14 cellular contexts compared by ENCODE assay signal in genomic region chr6:105785412-105785811, GRCh38.
A peak's percentile ranks its signal among the peaks of the same experiment; 100 is the strongest.
DNase-seq lines count a peak whose midpoint lies in the region; ATAC-seq, FAIRE-seq and TF ChIP-seq lines count a peak whose summit lies in the region.
"Had no signal": no experiment of that assay in that cellular context is flagged by ENCODE, and none has a peak within 500 bp of the region (broad histone marks: within the 10 kb centered on the region; RNA-seq: fewer than 3 reads in every experiment).

No MANE protein-coding gene starts in this region.

- no peak overlapping the region for H3K18ac ChIP-seq in H1 (ENCODE audit: extremely low read depth, low read length)

- no peak for TF ChIP-seq RAD21 in H1 (IDR thresholded peaks at IDR 0.05 in 1 of 2, conservative IDR thresholded peaks at IDR 0.05 in 1 of 2; ENCODE audit: low read depth in 2 of 2, low read length in 2 of 2)

- H3K4me3 ChIP-seq in H1 (ENCODE audit: extremely low read depth in 1 of 4, insufficient read depth in 2 of 4, low read depth in 3 of 4, low read length in 4 of 4) (no peak overlapping the region), osteoblast (ENCODE audit: insufficient read depth, low read length) (no peak overlapping the region)
- H3K4me3 ChIP-seq: MG63, skin epidermis had no signal

- no peak overlapping the region for H3K27ac Mint-ChIP-seq in immature natural killer cell
- H3K27ac Mint-ChIP-seq: activated CD4-positive, alpha-beta T cell treated with anti-CD3 and anti-CD28 coated beads, Interleukin-2, amount 10 ng/mL, durations not matched to agents 7 days and 5 days had no signal

- H3K79me2 ChIP-seq in H1 (ENCODE audit: control insufficient read depth in 1 of 2, insufficient read depth in 2 of 2, low read length in 2 of 2) (no peaks in the 10 kb centered on the region), osteoblast (ENCODE audit: insufficient read depth, low read length) (no peaks in the 10 kb centered on the region)

- TF ChIP-seq POLR2A in H1 (IDR thresholded peaks at IDR 0.05; ENCODE audit: control extremely low read depth in 1 of 2, low read depth in 2 of 2, low read length in 2 of 2) = no peak

- H3K14ac ChIP-seq in H1 (ENCODE audit: insufficient read length) = no peak overlapping the region

- H3K4me1 Mint-ChIP-seq in immature natural killer cell = peaks cover 3 to 7% of the 10 kb centered on the region in 2 donors

- POLR2A ChIA-PET in H1 (lab: Charles Lee; ENCODE audit: partially characterized antibody) = no interaction called here

- no peaks in the 10 kb centered on the region for H3K79me1 ChIP-seq in H1 (ENCODE audit: low read depth, low read length)

- H2BK5ac ChIP-seq in H1 (ENCODE audit: low read depth, low read length) = no peak overlapping the region

- no peak overlapping the region for H4K5ac ChIP-seq in H1 (ENCODE audit: insufficient read length, low read depth, low read length)

- H4K20me1 ChIP-seq in H1 (replicated peaks in 1 of 2; ENCODE audit: control insufficient read depth in 1 of 2, insufficient read depth in 2 of 2, low read length in 2 of 2) (no peaks in the 10 kb centered on the region), osteoblast (ENCODE audit: insufficient read depth, low read length) (no peaks in the 10 kb centered on the region)

- no peak for DNase-seq in GM19239 (ENCODE audit: insufficient read length, low spot score)
- DNase-seq in NOMO-1 (lab: John Stamatoyannopoulos, UW; ENCODE audit: unreplicated experiment in 2 of 2) = peak; percentile 86 to 88
- no peak for DNase-seq in H1 (ENCODE audit: low read depth in 1 of 2, low spot score in 2 of 2)
- DNase-seq in osteoblast (ENCODE audit: insufficient read length, low spot score, missing footprints) = no peak
- DNase-seq in DMS153 (lab: John Stamatoyannopoulos, UW) = no peak
- DNase-seq in immature natural killer cell = no peak
- DNase-seq in SHP77 treated with DMSO at 0.1 percent for 48 hours (lab: John Stamatoyannopoulos, UW) = no peak
- DNase-seq: activated CD4-positive, alpha-beta T cell treated with anti-CD3 and anti-CD28 coated beads, Interleukin-2, amount 10 ng/mL, durations not matched to agents 7 days and 5 days; activated T-cell treated with anti-CD3 and anti-CD28 coated beads, Interleukin-2, amount 50 U/mL, for 48 hours; left colon; MG63 had no signal

- H2BK12ac ChIP-seq in H1 (ENCODE audit: low read depth, low read length) = no peak overlapping the region

- H2BK120ac ChIP-seq in H1 (replicated peaks; ENCODE audit: low read depth, low read length) = no peak overlapping the region

- WGBS in H1 (ENCODE audit: extremely low coverage in 1 of 2, insufficient coverage in 1 of 2, insufficient read length in 1 of 2, insufficient replicate concordance in 2 of 2, low coverage in 1 of 2, low lambda C conversion rate in 2 of 2, missing lambda C conversion rate in 1 of 2), 2 experiments = 93% methylated on average over 4 of the region's 4 CpGs; no CpG with 5 or more reads in 1 of the 2 experiments

- no peak for TF ChIP-seq EP300 in H1 (IDR thresholded peaks at IDR 0.05; ENCODE audit: borderline replicate concordance in 1 of 2, low read depth in 2 of 2, low read length in 2 of 2)

- H3K27ac ChIP-seq in H1 (ENCODE audit: low read depth, low read length) (no peak overlapping the region), osteoblast (ENCODE audit: low read depth, low read length) (no peak overlapping the region)
- H3K27ac ChIP-seq: epithelial cell of prostate had no signal

- no peaks in the 10 kb centered on the region for H3K23me2 ChIP-seq in H1 (ENCODE audit: low read depth, low read length)

- CTCF ChIA-PET in H1 (lab: Charles Lee; ENCODE audit: partially characterized antibody) = no interaction called here

- H3K4me2 ChIP-seq in H1 (ENCODE audit: insufficient read depth in 1 of 2, low read depth in 2 of 2, low read length in 2 of 2) (no peak overlapping the region), osteoblast (ENCODE audit: insufficient read depth, low read length) (no peak overlapping the region)

- no peak overlapping the region for H4K91ac ChIP-seq in H1 (replicated peaks; ENCODE audit: insufficient read length, low read length)

- no peak overlapping the region for H2AK5ac ChIP-seq in H1 (ENCODE audit: low read depth, low read length)

- no peak for ATAC-seq in GM19351 (IDR thresholded peaks at IDR 0.05; ENCODE audit: unreplicated experiment)
- ATAC-seq: left colon had no signal

- no peaks in the 10 kb centered on the region for H3K9me3 Mint-ChIP-seq in immature natural killer cell

- H3K27me3 ChIP-seq in H1 (replicated peaks in 1 of 4; ENCODE audit: control insufficient read depth in 3 of 4, extremely low read depth in 1 of 4, insufficient read depth in 3 of 4, low read length in 3 of 4) (no peaks in the 10 kb centered on the region), osteoblast (ENCODE audit: insufficient read depth, low read length) (no peaks in the 10 kb centered on the region)
- H3K27me3 ChIP-seq: MG63 had no signal

- no peaks in the 10 kb centered on the region for H3K36me3 Mint-ChIP-seq in immature natural killer cell

- H3K9ac ChIP-seq in H1 (replicated peaks in 1 of 4; ENCODE audit: extremely low read depth in 1 of 4, low read depth in 3 of 4, low read length in 3 of 4) = no peak overlapping the region

- H3K56ac ChIP-seq in H1 (replicated peaks; ENCODE audit: insufficient read length, low read depth, low read length) = no peak overlapping the region

- TF ChIP-seq CTCF in H1 (IDR thresholded peaks at IDR 0.05; ENCODE audit: control extremely low read depth in 1 of 3, insufficient read depth in 1 of 3, low read depth in 1 of 3, low read length in 3 of 3) (no peak), osteoblast (IDR thresholded peaks at IDR 0.05; ENCODE audit: extremely low read depth, low read depth, low read length) (no peak)

- FAIRE-seq in GM19239 (lab: Jason Lieb, UNC) (peak; percentile 92), H1 (lab: Jason Lieb, UNC) (no peak)

- no peak overlapping the region for H2BK20ac ChIP-seq in H1 (ENCODE audit: low read length)

- H3K4ac ChIP-seq in H1 (replicated peaks; ENCODE audit: insufficient read length, low read depth, low read length) = no peak overlapping the region

- no peaks in the 10 kb centered on the region for H3K36me3 ChIP-seq in H1 (ENCODE audit: control insufficient read depth in 2 of 4, insufficient read depth in 4 of 4, low read length in 3 of 4)
- H3K36me3 ChIP-seq in osteoblast (ENCODE audit: insufficient read depth, low read length) = no peaks in the 10 kb centered on the region
- H3K36me3 ChIP-seq: MG63 had no signal

- H3K4me1 ChIP-seq in H1 (replicated peaks in 1 of 4; ENCODE audit: control insufficient read depth in 3 of 4, insufficient read depth in 4 of 4, low read length in 3 of 4) (no peaks in the 10 kb centered on the region), osteoblast (ENCODE audit: insufficient read depth, low read length) (no peaks in the 10 kb centered on the region)

- no peak overlapping the region for H3K4me3 Mint-ChIP-seq in immature natural killer cell
- H3K4me3 Mint-ChIP-seq: activated CD4-positive, alpha-beta T cell treated with anti-CD3 and anti-CD28 coated beads, Interleukin-2, amount 10 ng/mL, durations not matched to agents 7 days and 5 days had no signal

- H3K23ac ChIP-seq in H1 (ENCODE audit: insufficient read length) = no peak overlapping the region

- H2AFZ ChIP-seq in H1 (ENCODE audit: low read length) (0 out of 2 replicates have a peak overlapping the region, but pooled peaks have one; percentile 22), osteoblast (ENCODE audit: low read length) (peak overlapping the region; percentile 35)

- no peak overlapping the region for H2BK15ac ChIP-seq in H1 (ENCODE audit: low read length)

- no peak overlapping the region for H4K8ac ChIP-seq in H1 (ENCODE audit: extremely low read depth, insufficient read depth, low read length)

- no peaks in the 10 kb centered on the region for H3K27me3 Mint-ChIP-seq in immature natural killer cell (ENCODE audit: low read depth in 3 of 3)
- H3K27me3 Mint-ChIP-seq: activated CD4-positive, alpha-beta T cell treated with anti-CD3 and anti-CD28 coated beads, Interleukin-2, amount 10 ng/mL, durations not matched to agents 7 days and 5 days had no signal

- H3K9me3 ChIP-seq in H1 (ENCODE audit: insufficient read depth in 2 of 2, low read depth in 1 of 2, low read length in 1 of 2) (no peaks in the 10 kb centered on the region), osteoblast (ENCODE audit: low read depth, low read length) (no peaks in the 10 kb centered on the region)
- H3K9me3 ChIP-seq: MG63 had no signal

TF ChIP-seq in H1, 55 proteins besides CTCF, POLR2A, EP300 and RAD21:
- no peak for TF ChIP-seq JUND (IDR thresholded peaks at IDR 0.05; ENCODE audit: low read length)
- no peak for TF ChIP-seq E2F6 (IDR thresholded peaks at IDR 0.05)
- no peak for TF ChIP-seq RBBP5 (IDR thresholded peaks at IDR 0.05; ENCODE audit: borderline replicate concordance, low read depth, low read length)
- TF ChIP-seq SP2 (IDR thresholded peaks at IDR 0.05; ENCODE audit: low read length) = no peak
- no peak for TF ChIP-seq TAF7 (optimal IDR thresholded peaks at IDR 0.05; ENCODE audit: borderline replicate concordance, low read depth, low read length)
- TF ChIP-seq HDAC2 (IDR thresholded peaks at IDR 0.05; ENCODE audit: borderline replicate concordance in 1 of 2, low read depth in 2 of 2, low read length in 2 of 2) = no peak
- no peak for TF ChIP-seq TEAD4 (IDR thresholded peaks at IDR 0.05; ENCODE audit: low read depth, low read length)
- TF ChIP-seq EZH2 (IDR thresholded peaks at IDR 0.05; ENCODE audit: low read depth, low read length, severe bottlenecking) = no peak
- no peak for TF ChIP-seq PHF8 (conservative IDR thresholded peaks at IDR 0.05; ENCODE audit: low read depth, low read length)
- no peak for TF ChIP-seq KDM5A (IDR thresholded peaks at IDR 0.05; ENCODE audit: low read length)

Comparison
In these comparisons a context has a peak if more than half of its experiments do, and no peak if none do; other contexts are left out.
1. DNase-seq: peak in NOMO-1 (2 of 2); none in GM19239 (single experiment), H1 (0 of 2), osteoblast (single experiment), DMS153 (single experiment), immature natural killer cell (0 of 3) and SHP77 treated with DMSO at 0.1 percent for 48 hours (single experiment).